ENCODE assay signal across 8 cellular contexts in the genomic region with DNA sequence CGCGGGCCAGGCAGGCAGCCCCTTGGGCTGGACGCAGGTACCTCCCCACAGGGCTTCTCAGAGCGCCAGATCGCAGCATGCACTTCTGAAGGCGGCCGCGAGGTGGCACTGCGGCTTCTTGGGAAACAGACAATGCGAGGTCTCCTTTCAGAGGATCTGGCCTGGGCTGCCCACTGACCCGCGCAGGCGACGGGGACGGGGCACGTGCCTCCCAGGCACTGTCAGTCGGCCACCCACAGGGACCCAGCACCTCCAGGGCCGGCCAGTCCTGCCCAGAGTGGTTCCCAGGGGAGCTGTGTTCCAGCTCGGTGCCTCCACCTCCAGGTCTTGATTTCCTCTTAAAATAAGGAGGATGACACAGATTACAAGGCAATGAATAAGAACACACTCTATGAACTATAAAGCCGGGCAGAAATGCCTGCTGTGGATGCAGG. TPM values are rescaled to one million over a fixed set of nuclear protein-coding genes. Genes with fewer than 3 reads are reported as not detected.
DNase-seq lines count a peak whose midpoint lies in the region; ATAC-seq, FAIRE-seq and TF ChIP-seq lines count a peak whose summit lies in the region.

No MANE protein-coding gene starts in this region.

- no peaks in the 10 kb centered on the region for H3K23me2 ChIP-seq in H1 (ENCODE audit: low read depth, low read length)

- no peak overlapping the region for H4K5ac ChIP-seq in H1 (ENCODE audit: insufficient read length, low read depth, low read length)

- H3K27me3 Mint-ChIP-seq in activated CD8-positive, alpha-beta memory T cell treated with anti-CD3 and anti-CD28 coated beads, Interleukin-2, amount 10 ng/mL, durations not matched to agents 7 days and 5 days: peaks cover 31% of the 10 kb centered on the region

- TF ChIP-seq CTCF in H1 (IDR thresholded peaks at IDR 0.05; ENCODE audit: control extremely low read depth in 1 of 3, insufficient read depth in 1 of 3, low read depth in 1 of 3, low read length in 3 of 3): peak; percentile 93 to 94 (median 94)

- peak; percentile 80 for ATAC-seq in activated CD8-positive, alpha-beta memory T cell treated with anti-CD3 and anti-CD28 coated beads, Interleukin-2, amount 10 ng/mL, durations not matched to agents 7 days and 5 days
- no peak for ATAC-seq in GM21390 (IDR thresholded peaks at IDR 0.05; ENCODE audit: unreplicated experiment)

- POLR2A ChIA-PET in H1 (lab: Charles Lee; ENCODE audit: partially characterized antibody): no interaction called here

- no peak for FAIRE-seq in H1 (lab: Jason Lieb, UNC)

- CTCF ChIA-PET in activated CD8-positive, alpha-beta memory T cell treated with anti-CD3 and anti-CD28 coated beads, Interleukin-2, amount 10 ng/mL, durations not matched to agents 7 days and 5 days (lab: Charles Lee): interaction anchor here (0.7 to 2.3 kb wide), 23 partner anchors 10 to 870 kb away, joined by 3 to 10 read pairs (median 3); a partner anchor contains a TSS
- CTCF ChIA-PET in H1 (lab: Charles Lee; ENCODE audit: partially characterized antibody): interaction anchor here (0.7 to 3.3 kb wide), 53 partner anchors 8 to 867 kb away, joined by 3 to 19 read pairs (median 4); a partner anchor contains a TSS

- no peaks in the 10 kb centered on the region for H3K79me2 ChIP-seq in H1 (ENCODE audit: control insufficient read depth in 1 of 2, insufficient read depth in 2 of 2, low read length in 2 of 2)

- peak; percentile 86 for DNase-seq in D341Med (ENCODE audit: low spot score)
- DNase-seq in HT-29 (ENCODE audit: low spot score): peak; percentile 94
- peak; percentile 44 for DNase-seq in NOMO-1 treated with DMSO at 0.1 percent for 48 hours (lab: John Stamatoyannopoulos, UW; ENCODE audit: unreplicated experiment)
- DNase-seq in activated CD8-positive, alpha-beta memory T cell treated with anti-CD3 and anti-CD28 coated beads, Interleukin-2, amount 10 ng/mL, durations not matched to agents 7 days and 5 days: peak; percentile 82
- DNase-seq in H1 (ENCODE audit: low read depth in 1 of 2, low spot score in 2 of 2): peak; percentile 79 to 99
- DNase-seq in mesenteric fat pad (ENCODE audit: low spot score): peak; percentile 94
- peak; percentile 59 to 63 for DNase-seq in stimulated activated CD8-positive, alpha-beta memory T cell treated with anti-CD3 and anti-CD28 coated beads, Interleukin-2, amount 100 ng/mL, for 1 hour (ENCODE audit: low read depth in 2 of 2)

- H3K18ac ChIP-seq in H1 (ENCODE audit: extremely low read depth, low read length): no peak overlapping the region

- 5% methylated on average over 20 of the region's 20 CpGs; no CpG with 5 or more reads in 1 of the 2 experiments for WGBS in H1 (ENCODE audit: extremely low coverage in 1 of 2, insufficient coverage in 1 of 2, insufficient read length in 1 of 2, insufficient replicate concordance in 2 of 2, low coverage in 1 of 2, low lambda C conversion rate in 2 of 2, missing lambda C conversion rate in 1 of 2), 2 experiments

- H3K4me1 Mint-ChIP-seq in activated CD8-positive, alpha-beta memory T cell treated with anti-CD3 and anti-CD28 coated beads, Interleukin-2, amount 10 ng/mL, durations not matched to agents 7 days and 5 days: no peaks in the 10 kb centered on the region

- H3K9me3 Mint-ChIP-seq in activated CD8-positive, alpha-beta memory T cell treated with anti-CD3 and anti-CD28 coated beads, Interleukin-2, amount 10 ng/mL, durations not matched to agents 7 days and 5 days (ENCODE audit: low read depth): peaks cover 3% of the 10 kb centered on the region

- H3K9me3 ChIP-seq in H1 (ENCODE audit: insufficient read depth in 2 of 2, low read depth in 1 of 2, low read length in 1 of 2): no peaks in the 10 kb centered on the region

- no peak overlapping the region for H2BK120ac ChIP-seq in H1 (replicated peaks; ENCODE audit: low read depth, low read length)

- peak overlapping the region; percentile 60 for H2AFZ ChIP-seq in H1 (ENCODE audit: low read length)

- peak; percentile 91 to 96 for TF ChIP-seq RAD21 in H1 (IDR thresholded peaks at IDR 0.05 in 1 of 2, conservative IDR thresholded peaks at IDR 0.05 in 1 of 2; ENCODE audit: low read depth in 2 of 2, low read length in 2 of 2)

- no peak overlapping the region for H2AK5ac ChIP-seq in H1 (ENCODE audit: low read depth, low read length)

- H3K9ac ChIP-seq in H1 (replicated peaks in 1 of 4; ENCODE audit: extremely low read depth in 1 of 4, low read depth in 3 of 4, low read length in 3 of 4): no peak overlapping the region

- H3K14ac ChIP-seq in H1 (ENCODE audit: insufficient read length): no peak overlapping the region

- no peak overlapping the region for H3K4ac ChIP-seq in H1 (replicated peaks; ENCODE audit: insufficient read length, low read depth, low read length)

- peak overlapping the region; percentile 3 to 65 for H3K4me2 ChIP-seq in H1 (ENCODE audit: insufficient read depth in 1 of 2, low read depth in 2 of 2, low read length in 2 of 2)

- no peak overlapping the region for H2BK12ac ChIP-seq in H1 (ENCODE audit: low read depth, low read length)

- H4K8ac ChIP-seq in H1 (ENCODE audit: extremely low read depth, insufficient read depth, low read length): 0 out of 2 replicates have a peak overlapping the region, but pooled peaks have one; percentile 73

- peak overlapping the region in 1 of 4 experiments; percentile 45; a peak in 1 of 8 replicates for H3K4me3 ChIP-seq in H1 (ENCODE audit: extremely low read depth in 1 of 4, insufficient read depth in 2 of 4, low read depth in 3 of 4, low read length in 4 of 4)

- H3K4me1 ChIP-seq in H1 (replicated peaks in 1 of 4; ENCODE audit: control insufficient read depth in 3 of 4, insufficient read depth in 4 of 4, low read length in 3 of 4): peaks cover 0 to 8% (median 6%) of the 10 kb centered on the region in 4 experiments; a peak in 5 of 7 replicates

- no peak overlapping the region for H2BK5ac ChIP-seq in H1 (ENCODE audit: low read depth, low read length)

- H3K4me3 Mint-ChIP-seq in activated CD8-positive, alpha-beta memory T cell treated with anti-CD3 and anti-CD28 coated beads, Interleukin-2, amount 10 ng/mL, durations not matched to agents 7 days and 5 days: no peak overlapping the region

- no peak overlapping the region for H3K23ac ChIP-seq in H1 (ENCODE audit: insufficient read length)

- H4K20me1 ChIP-seq in H1 (replicated peaks in 1 of 2; ENCODE audit: control insufficient read depth in 1 of 2, insufficient read depth in 2 of 2, low read length in 2 of 2): no peaks in the 10 kb centered on the region

- H2BK15ac ChIP-seq in H1 (ENCODE audit: low read length): peak overlapping the region; percentile 53; the same call in 1 of the 2 replicates

- TF ChIP-seq POLR2A in H1 (IDR thresholded peaks at IDR 0.05; ENCODE audit: control extremely low read depth in 1 of 2, low read depth in 2 of 2, low read length in 2 of 2): no peak

- H3K36me3 ChIP-seq in H1 (ENCODE audit: control insufficient read depth in 2 of 4, insufficient read depth in 4 of 4, low read length in 3 of 4): no peaks in the 10 kb centered on the region

- H3K79me1 ChIP-seq in H1 (ENCODE audit: low read depth, low read length): no peaks in the 10 kb centered on the region

- H3K27ac ChIP-seq in H1 (ENCODE audit: low read depth, low read length): no peak overlapping the region

- peaks cover 2 to 19% (median 14%) of the 10 kb centered on the region in 4 experiments; a peak in 6 of 7 replicates for H3K27me3 ChIP-seq in H1 (replicated peaks in 1 of 4; ENCODE audit: control insufficient read depth in 3 of 4, extremely low read depth in 1 of 4, insufficient read depth in 3 of 4, low read length in 3 of 4)

- H4K91ac ChIP-seq in H1 (replicated peaks; ENCODE audit: insufficient read length, low read length): no peak overlapping the region

- no peaks in the 10 kb centered on the region for H3K36me3 Mint-ChIP-seq in activated CD8-positive, alpha-beta memory T cell treated with anti-CD3 and anti-CD28 coated beads, Interleukin-2, amount 10 ng/mL, durations not matched to agents 7 days and 5 days

- H2BK20ac ChIP-seq in H1 (ENCODE audit: low read length): peak overlapping the region; percentile 77; the same call in 1 of the 2 replicates

- H3K27ac Mint-ChIP-seq in activated CD8-positive, alpha-beta memory T cell treated with anti-CD3 and anti-CD28 coated beads, Interleukin-2, amount 10 ng/mL, durations not matched to agents 7 days and 5 days: no peak overlapping the region

- H3K56ac ChIP-seq in H1 (replicated peaks; ENCODE audit: insufficient read length, low read depth, low read length): no peak overlapping the region

- no peak for TF ChIP-seq EP300 in H1 (IDR thresholded peaks at IDR 0.05; ENCODE audit: borderline replicate concordance in 1 of 2, low read depth in 2 of 2, low read length in 2 of 2)

RNA-seq across cellular contexts. Expression of a gene that starts 24.4 kb away (rescaled TPM):
- 3.2 and 4.5 TPM in 2 replicates for total RNA-seq in HT-29 (2014; rRNA removed; shearing (Covaris generic))
- total RNA-seq in activated CD8-positive, alpha-beta memory T cell treated with anti-CD3 and anti-CD28 coated beads, Interleukin-2, amount 10 ng/mL, durations not matched to agents 7 days and 5 days: 1 to 10 TPM in 1 of 2 experiments, under 1 TPM in 1; 0.50 to 1.6 TPM
- 3.2 and 3.4 TPM in 2 replicates for total RNA-seq in H1 (2021; fragmentation: NEBNext Ultra II Directional; extraction: Animal tissue kit (Norgen Biotek cat#: 25700))
- 3.9 and 4.3 TPM in 2 replicates for polyA plus RNA-seq in H1 (2011; rRNA removed)
- polyA plus RNA-seq in H1 (2011; cell fraction: cytosol; rRNA removed): 3.0 TPM
- polyA plus RNA-seq in H1 (2011; cell fraction: nucleus; rRNA removed): 7.4 TPM
- 6.0 to 10.1 TPM (median 9.2 TPM) in 4 replicates for polyA plus RNA-seq in H1 (2012, experiment 1 of 2)
- 1.1 TPM for polyA plus RNA-seq in H1 (2012, experiment 2 of 2)
- 4.8 TPM for polyA plus RNA-seq in H1 (2013, experiment 1 of 2)
- 4.6 TPM for polyA plus RNA-seq in H1 (2013, experiment 2 of 2)
- 7.9 and 9.9 TPM in 2 replicates for polyA minus RNA-seq in H1 (2011; rRNA and poly(A)+ RNA removed)
- 1.5 TPM for polyA minus RNA-seq in H1 (2011; cell fraction: cytosol; rRNA and poly(A)+ RNA removed)
- 9.2 TPM for polyA minus RNA-seq in H1 (2011; cell fraction: nucleus; rRNA and poly(A)+ RNA removed)
- 12.2 TPM for total RNA-seq in mesenteric fat pad

RNA-seq across cellular contexts. Expression of a gene that starts 24.7 kb away (rescaled TPM):
- 33.1 and 36.8 TPM in 2 replicates for total RNA-seq in HT-29 (2014; rRNA removed; shearing (Covaris generic))
- 1 to 10 TPM; 7.7 to 9.0 TPM for total RNA-seq in activated CD8-positive, alpha-beta memory T cell treated with anti-CD3 and anti-CD28 coated beads, Interleukin-2, amount 10 ng/mL, durations not matched to agents 7 days and 5 days
- total RNA-seq in H1 (2021; fragmentation: NEBNext Ultra II Directional; extraction: Animal tissue kit (Norgen Biotek cat#: 25700)): 36.3 and 37.6 TPM in 2 replicates
- polyA plus RNA-seq in H1 (2011; rRNA removed): 32.4 and 39.4 TPM in 2 replicates
- polyA plus RNA-seq in H1 (2011; cell fraction: cytosol; rRNA removed): 55.3 TPM
- 34.8 TPM for polyA plus RNA-seq in H1 (2011; cell fraction: nucleus; rRNA removed)
- 33.9 to 47.2 TPM (median 45.8 TPM) in 4 replicates for polyA plus RNA-seq in H1 (2012, experiment 1 of 2)
- 38.8 TPM for polyA plus RNA-seq in H1 (2012, experiment 2 of 2)
- polyA plus RNA-seq in H1 (2013, experiment 1 of 2): 30.0 TPM
- polyA plus RNA-seq in H1 (2013, experiment 2 of 2): 30.2 TPM
- polyA minus RNA-seq in H1 (2011; rRNA and poly(A)+ RNA removed): 5.7 and 8.8 TPM in 2 replicates
- polyA minus RNA-seq in H1 (2011; cell fraction: cytosol; rRNA and poly(A)+ RNA removed): 11.3 TPM
- polyA minus RNA-seq in H1 (2011; cell fraction: nucleus; rRNA and poly(A)+ RNA removed): 14.6 TPM
- total RNA-seq in mesenteric fat pad: 10.9 TPM

Comparison
In these comparisons a context has a peak if more than half of its experiments do, and no peak if none do; other contexts are left out.
1. DNase-seq: peak in every context shown above with its lines; median percentile 94 in HT-29; 94 in mesenteric fat pad; 89 in H1; 86 in D341Med; 82 in activated CD8-positive, alpha-beta memory T cell treated with anti-CD3 and anti-CD28 coated beads, Interleukin-2, amount 10 ng/mL, durations not matched to agents 7 days and 5 days; 61 in stimulated activated CD8-positive, alpha-beta memory T cell treated with anti-CD3 and anti-CD28 coated beads, Interleukin-2, amount 100 ng/mL, for 1 hour; 44 in NOMO-1 treated with DMSO at 0.1 percent for 48 hours.